ENCODE assay signal across 33 cellular contexts in genomic region chr2:120933693-120934092, GRCh38.
DNase-seq lines count a peak whose midpoint lies in the region; ATAC-seq, FAIRE-seq and TF ChIP-seq lines count a peak whose summit lies in the region.
"Had no signal": no experiment of that assay in that cellular context is flagged by ENCODE, and none has a peak within 500 bp of the region (broad histone marks: within the 10 kb centered on the region; RNA-seq: fewer than 3 reads in every experiment).

No MANE protein-coding gene starts in this region.

- CTCF ChIA-PET in A549 (lab: Yijun Ruan, JAX): interaction anchor here (0.8 to 5.2 kb wide), 8 partner anchors 10 to 238 kb away, joined by 3 to 23 read pairs (median 4); partner anchors contain the start of gene GLI2
- CTCF ChIA-PET in PC-9 (lab: Charles Lee): no interaction called here

- H3K4me3 ChIP-seq in A549: no peak overlapping the region
- no peak overlapping the region for H3K4me3 ChIP-seq in PC-9
- H3K4me3 ChIP-seq in endodermal cell (ENCODE audit: low read length): no peak overlapping the region
- H3K4me3 ChIP-seq: GM12878, SK-N-MC, thoracic aorta, vagina had no signal

- H3K27ac Mint-ChIP-seq in endodermal cell (no peak overlapping the region), osteocyte (ENCODE audit: unreplicated experiment) (peak overlapping the region; percentile 88)
- H3K27ac Mint-ChIP-seq in activated T-helper 17 cell treated with anti-CD3 and anti-CD28 coated beads, Interleukin-2, amount 50 U/mL, for 72 hours: no peak overlapping the region
- H3K27ac Mint-ChIP-seq: activated CD4-positive, alpha-beta memory T cell treated with anti-CD3 and anti-CD28 coated beads for 36 hours; B cell; CD8-positive, alpha-beta T cell; nephron progenitor cell had no signal

- 40% methylated on average over 4 of the region's 5 CpGs for WGBS in A549 (ENCODE audit: missing lambda C conversion rate)
- whole genome bisulfite sequencing in endodermal cell (ENCODE audit: insufficient coverage in 1 of 2, insufficient read length in 1 of 2), 2 experiments: 91% methylated on average over 2 to 5 of the region's 5 CpGs

- H3K27me3 ChIP-seq in PC-9 (ENCODE audit: insufficient read depth, low read depth): no peaks in the 10 kb centered on the region
- H3K27me3 ChIP-seq in endodermal cell (ENCODE audit: control insufficient read depth, insufficient read depth, low read length, poor library complexity, severe bottlenecking): no peaks in the 10 kb centered on the region
- H3K27me3 ChIP-seq: vagina had no signal

- H3F3A ChIP-seq in PC-9 (ENCODE audit: insufficient read depth, low read depth): peaks cover 11% of the 10 kb centered on the region

- H3K36me3 Mint-ChIP-seq in endodermal cell (ENCODE audit: low read depth) (peaks cover 18% of the 10 kb centered on the region), osteocyte (ENCODE audit: unreplicated experiment) (peaks cover 17% of the 10 kb centered on the region)
- H3K36me3 Mint-ChIP-seq in activated T-helper 17 cell treated with anti-CD3 and anti-CD28 coated beads, Interleukin-2, amount 50 U/mL, for 72 hours (ENCODE audit: low read depth): no peaks in the 10 kb centered on the region
- H3K36me3 Mint-ChIP-seq: activated CD4-positive, alpha-beta memory T cell treated with anti-CD3 and anti-CD28 coated beads for 36 hours; CD8-positive, alpha-beta T cell had no signal

- H3K4me1 Mint-ChIP-seq in endodermal cell (peaks cover 46% of the 10 kb centered on the region), osteocyte (ENCODE audit: unreplicated experiment) (peaks cover 61% of the 10 kb centered on the region)
- peaks cover 4% of the 10 kb centered on the region for H3K4me1 Mint-ChIP-seq in activated T-helper 17 cell treated with anti-CD3 and anti-CD28 coated beads, Interleukin-2, amount 50 U/mL, for 72 hours
- H3K4me1 Mint-ChIP-seq: B cell had no signal

- H3K36me3 ChIP-seq in PC-9 (ENCODE audit: low read depth): no peaks in the 10 kb centered on the region
- no peaks in the 10 kb centered on the region for H3K36me3 ChIP-seq in endodermal cell (ENCODE audit: control insufficient read depth, insufficient read depth, low read length)
- H3K36me3 ChIP-seq: thoracic aorta, vagina had no signal

- no peak for FAIRE-seq in A549 (lab: Jason Lieb, UNC)
- FAIRE-seq: GM12878, H1 had no signal

- TF ChIP-seq EP300 in A549 (IDR thresholded peaks at IDR 0.05): no peak; a peak in 1 of 5 replicates

- H3K4me3 Mint-ChIP-seq in endodermal cell (no peak overlapping the region), osteocyte (ENCODE audit: unreplicated experiment) (no peak overlapping the region)
- H3K4me3 Mint-ChIP-seq in activated T-helper 17 cell treated with anti-CD3 and anti-CD28 coated beads, Interleukin-2, amount 50 U/mL, for 72 hours: no peak overlapping the region
- H3K4me3 Mint-ChIP-seq: activated CD4-positive, alpha-beta memory T cell treated with anti-CD3 and anti-CD28 coated beads for 36 hours; B cell; CD8-positive, alpha-beta T cell had no signal

- POLR2A ChIA-PET in A549 (lab: Yijun Ruan, JAX): interaction anchor here (0.6 to 4.4 kb wide), 3 partner anchors 21 to 141 kb away, joined by 3 to 92 read pairs (median 30); no protein-coding TSS in a partner anchor
- POLR2A ChIA-PET in PC-9 (lab: Charles Lee; ENCODE audit: unreplicated experiment): no interaction called here

- no peak overlapping the region for H2AFZ ChIP-seq in PC-9

- no TSS peak for BruUV-seq in PC-9 (replicated peaks; lab: Mats Ljungman, UMichigan)

- TF ChIP-seq POLR2A in A549 (IDR thresholded peaks at IDR 0.05; ENCODE audit: low read length): no peak

- H3K4me2 ChIP-seq in A549 (peak overlapping the region; percentile 89), PC-9 (peak overlapping the region; percentile 9; the same call in 1 of the 2 replicates)

- TF ChIP-seq CTCF in A549 (IDR thresholded peaks at IDR 0.05) (no peak), PC-9 (conservative IDR thresholded peaks at IDR 0.05) (no peak), endodermal cell (conservative IDR thresholded peaks at IDR 0.05) (no peak), osteocyte (IDR thresholded peaks at IDR 0.05) (no peak)

- peaks cover 67% of the 10 kb centered on the region for H3K4me1 ChIP-seq in A549
- H3K4me1 ChIP-seq in PC-9 (replicated peaks; ENCODE audit: insufficient read depth): peaks cover 25% of the 10 kb centered on the region
- H3K4me1 ChIP-seq in endodermal cell (ENCODE audit: control insufficient read depth, insufficient read depth, low read length): peaks cover 21% of the 10 kb centered on the region

- intact Hi-C loops in PC-9 (cut with micrococcal nuclease; ENCODE audit: unreplicated experiment): no loop called here

- H3K79me2 ChIP-seq in PC-9 (ENCODE audit: low read depth): no peaks in the 10 kb centered on the region

- H4K20me1 ChIP-seq in PC-9 (ENCODE audit: insufficient read depth): no peaks in the 10 kb centered on the region; the same call in 1 of the 2 replicates

- DNase-seq in A549 (ENCODE audit: low read depth in 1 of 2, low spot score in 1 of 2) (peak in 1 of 2 experiments; percentile 71), PC-9 (peak in 1 of 2 experiments; percentile 25), endodermal cell (no peak), osteocyte (ENCODE audit: extremely low spot score, unreplicated experiment) (no peak), COR-L47 (lab: John Stamatoyannopoulos, UW) (no peak), cerebellum (ENCODE audit: low spot score) (no peak)
- DNase-seq: activated CD4-positive, alpha-beta memory T cell treated with anti-CD3 and anti-CD28 coated beads for 36 hours; activated CD4-positive, CD25-positive, alpha-beta regulatory T cell treated with anti-CD3 and anti-CD28 coated beads, Interleukin-2, amount 50 U/mL, for 72 hours; activated CD8-positive, alpha-beta memory T cell treated with anti-CD3 and anti-CD28 coated beads, Interleukin-2, amount 50 U/mL, for 4 hours; activated naive CD4-positive, alpha-beta T cell treated with anti-CD3 and anti-CD28 coated beads, Interleukin-2, amount 50 U/mL, for 16 hours; amygdala; CD8-positive, alpha-beta T cell; dermis blood vessel endothelial cell; DMS 273 treated with DMSO at 0.1 percent for 48 hours; EL; hippocampal formation; KBM-7; left ventricle myocardium superior; NCI-H1417; NCI-H2081; NCI-H2227 treated with DMSO at 0.1 percent for 48 hours; nephron progenitor cell; stimulated activated naive CD4-positive, alpha-beta T cell; T-helper 2 cell had no signal

- H3K27ac ChIP-seq in A549: peak overlapping the region; percentile 97 to 98
- H3K27ac ChIP-seq in PC-9: no peak overlapping the region
- peak overlapping the region; percentile 16 for H3K27ac ChIP-seq in endodermal cell (ENCODE audit: low read depth, low read length)
- H3K27ac ChIP-seq: SK-N-MC, thoracic aorta had no signal

- H3K9me3 Mint-ChIP-seq in endodermal cell: peaks cover 9% of the 10 kb centered on the region
- no peaks in the 10 kb centered on the region for H3K9me3 Mint-ChIP-seq in osteocyte (ENCODE audit: unreplicated experiment)
- H3K9me3 Mint-ChIP-seq in activated T-helper 17 cell treated with anti-CD3 and anti-CD28 coated beads, Interleukin-2, amount 50 U/mL, for 72 hours: no peaks in the 10 kb centered on the region
- H3K9me3 Mint-ChIP-seq: activated CD4-positive, alpha-beta memory T cell treated with anti-CD3 and anti-CD28 coated beads for 36 hours had no signal

- H3K9ac ChIP-seq in endodermal cell (ENCODE audit: extremely low read depth, low read length, poor library complexity, severe bottlenecking): no peak overlapping the region

- ATAC-seq in A549: no peak; a peak in 1 of 6 replicates
- ATAC-seq in HG03432 (IDR thresholded peaks at IDR 0.05; ENCODE audit: unreplicated experiment): no peak
- no peak for ATAC-seq in activated T-helper 17 cell treated with anti-CD3 and anti-CD28 coated beads, Interleukin-2, amount 50 U/mL, for 72 hours (replicated peaks)
- ATAC-seq: CD8-positive, alpha-beta T cell; GM12878; left ventricle myocardium superior; right cardiac atrium had no signal

- no peak for TF ChIP-seq RAD21 in A549 (conservative IDR thresholded peaks at IDR 0.05 in 1 of 2, IDR thresholded peaks at IDR 0.05 in 1 of 2)

- H3K9me3 ChIP-seq in A549: 0 out of 3 replicates have a peak, but pooled peaks cover 3% of the 10 kb centered on the region
- no peaks in the 10 kb centered on the region for H3K9me3 ChIP-seq in PC-9 (ENCODE audit: insufficient read depth, low read depth)
- no peaks in the 10 kb centered on the region for H3K9me3 ChIP-seq in endodermal cell (ENCODE audit: control insufficient read depth, low read length)
- H3K9me3 ChIP-seq: thoracic aorta, vagina had no signal

- H3K27me3 Mint-ChIP-seq in endodermal cell (ENCODE audit: insufficient read depth) (no peaks in the 10 kb centered on the region), osteocyte (ENCODE audit: unreplicated experiment) (no peaks in the 10 kb centered on the region)
- peaks cover 4% of the 10 kb centered on the region for H3K27me3 Mint-ChIP-seq in activated T-helper 17 cell treated with anti-CD3 and anti-CD28 coated beads, Interleukin-2, amount 50 U/mL, for 72 hours
- H3K27me3 Mint-ChIP-seq: activated CD4-positive, alpha-beta memory T cell treated with anti-CD3 and anti-CD28 coated beads for 36 hours had no signal

- no peaks in the 10 kb centered on the region for H3K9me2 ChIP-seq in PC-9 (ENCODE audit: insufficient read depth)

TF ChIP-seq in A549, 52 proteins besides CTCF, POLR2A, EP300 and RAD21:
- TF ChIP-seq TP53 (CRISPR knock-in tag; IDR thresholded peaks at IDR 0.05): no peak
- no peak for TF ChIP-seq ZC3H11A (IDR thresholded peaks at IDR 0.05)
- no peak for TF ChIP-seq JUNB (IDR thresholded peaks at IDR 0.05)
